ENCODE assay signal across 9 cellular contexts in genomic region chr21:39016740-39017315, GRCh38.
DNase-seq lines count a peak whose midpoint lies in the region; ATAC-seq, FAIRE-seq and TF ChIP-seq lines count a peak whose summit lies in the region.
"Had no signal": no experiment of that assay in that cellular context is flagged by ENCODE, and none has a peak within 500 bp of the region (broad histone marks: within the 10 kb centered on the region; RNA-seq: fewer than 3 reads in every experiment).

No MANE protein-coding gene starts in this region.

- ATAC-seq in HG03108 (IDR thresholded peaks at IDR 0.05; ENCODE audit: unreplicated experiment) (peak; percentile 93), SK-N-SH treated with all-trans-retinoic acid at 6 μM for 48 hours (peak; percentile 77), HG03045 (IDR thresholded peaks at IDR 0.05; ENCODE audit: unreplicated experiment) (no peak), GM21737 (IDR thresholded peaks at IDR 0.05; ENCODE audit: unreplicated experiment) (no peak)

- peak; percentile 91 to 93 for DNase-seq in AML-193 (lab: John Stamatoyannopoulos, UW)
- peak; percentile 70 for DNase-seq in GM19239 (ENCODE audit: insufficient read length, low spot score)
- DNase-seq in RCC 7860 (ENCODE audit: low spot score) = no peak
- no peak for DNase-seq in NCI-H748 treated with DMSO at 0.1 percent for 48 hours (lab: John Stamatoyannopoulos, UW)
- DNase-seq: BE2C had no signal

- FAIRE-seq in GM19239 (lab: Jason Lieb, UNC) = no peak
- no peak for FAIRE-seq in RCC 7860 (lab: Jason Lieb, UNC)

TF ChIP-seq in SK-N-SH treated with all-trans-retinoic acid at 6 μM for 48 hours, 23 proteins besides CTCF, POLR2A, EP300 and RAD21:
- no peak for TF ChIP-seq GLIS3 (CRISPR knock-in tag; IDR thresholded peaks at IDR 0.05)
- TF ChIP-seq TCF4 (CRISPR knock-in tag; IDR thresholded peaks at IDR 0.05; ENCODE audit: borderline replicate concordance) = no peak
- TF ChIP-seq ZNF70 (CRISPR knock-in tag; IDR thresholded peaks at IDR 0.05) = no peak
- no peak for TF ChIP-seq OSR1 (CRISPR knock-in tag; IDR thresholded peaks at IDR 0.05)
- no peak for TF ChIP-seq TSHZ2 (CRISPR knock-in tag; IDR thresholded peaks at IDR 0.05)
- TF ChIP-seq BACH2 (CRISPR knock-in tag; IDR thresholded peaks at IDR 0.05; ENCODE audit: borderline replicate concordance) = no peak
- TF ChIP-seq CSDC2 (CRISPR knock-in tag; IDR thresholded peaks at IDR 0.05) = no peak
- TF ChIP-seq SNAI2 (CRISPR knock-in tag; IDR thresholded peaks at IDR 0.05) = no peak
- no peak for TF ChIP-seq ZNF565 (CRISPR knock-in tag; conservative IDR thresholded peaks at IDR 0.05; ENCODE audit: low read depth)
- no peak for TF ChIP-seq TOX (CRISPR knock-in tag; IDR thresholded peaks at IDR 0.05; ENCODE audit: borderline replicate concordance)
- TF ChIP-seq RARB (CRISPR knock-in tag; IDR thresholded peaks at IDR 0.05) = no peak
- no peak for TF ChIP-seq PPARA (CRISPR knock-in tag; IDR thresholded peaks at IDR 0.05; ENCODE audit: borderline replicate concordance)
- no peak for TF ChIP-seq POU6F1 (CRISPR knock-in tag; IDR thresholded peaks at IDR 0.05; ENCODE audit: borderline replicate concordance, low read depth)
- TF ChIP-seq ESRRG (CRISPR knock-in tag; IDR thresholded peaks at IDR 0.05) = no peak
- no peak for TF ChIP-seq CSRNP3 (CRISPR knock-in tag; IDR thresholded peaks at IDR 0.05)
- no peak for TF ChIP-seq CREB5 (CRISPR knock-in tag; IDR thresholded peaks at IDR 0.05; ENCODE audit: low read depth)
- no peak for TF ChIP-seq PATZ1 (CRISPR knock-in tag; IDR thresholded peaks at IDR 0.05; ENCODE audit: borderline replicate concordance)
- no peak for TF ChIP-seq ARNTL (CRISPR knock-in tag; IDR thresholded peaks at IDR 0.05; ENCODE audit: borderline replicate concordance, low read depth)
TF ChIP-seq in SK-N-SH treated with all-trans-retinoic acid at 6 μM for 48 hours: peak in this region for 0.

Comparison
In these comparisons a context has a peak if more than half of its experiments do, and no peak if none do; other contexts are left out.
1. DNase-seq: peak in AML-193 (2 of 2) and GM19239 (single experiment); none in RCC 7860 (single experiment) and NCI-H748 treated with DMSO at 0.1 percent for 48 hours (single experiment).
2. ATAC-seq: peak in HG03108 (single experiment) and SK-N-SH treated with all-trans-retinoic acid at 6 μM for 48 hours (single experiment); none in HG03045 (single experiment) and GM21737 (single experiment).